16 cellular contexts compared by ENCODE assay signal in genomic region chr17:46720408-46720807, GRCh38.
"Had no signal": no experiment of that assay in that cellular context is flagged by ENCODE, and none has a peak within 500 bp of the region (broad histone marks: within the 10 kb centered on the region; RNA-seq: fewer than 3 reads in every experiment).

No MANE protein-coding gene starts in this region.

- H3K27ac Mint-ChIP-seq: activated T-helper 17 cell treated with anti-CD3 and anti-CD28 coated beads, Interleukin-2, amount 50 U/mL, for 72 hours; T-helper 2 cell treated with Interferon-gamma antibody and Interleukin-4, amounts not matched to agents 5 μg/mL and 100 μg/mL, for 36 hours had no signal

- ATAC-seq: activated T-helper 17 cell treated with anti-CD3 and anti-CD28 coated beads, Interleukin-2, amount 50 U/mL, for 72 hours; effector memory CD8-positive, alpha-beta T cell; left lobe of liver had no signal

- H3K27ac ChIP-seq: breast epithelium, transverse colon, vagina had no signal

- H3K4me1 ChIP-seq: breast epithelium, transverse colon had no signal

- DNase-seq: activated CD4-positive, alpha-beta T cell treated with anti-CD3 and anti-CD28 coated beads, Interleukin-2, amount 50 U/mL, for 48 hours; activated naive CD4-positive, alpha-beta T cell treated with Interleukin-2 at 50 U/mL for 16 hours; anterior cingulate cortex; cerebellar nuclear complex; effector memory CD8-positive, alpha-beta T cell; naive B cell; posterior cingulate gyrus; retina; stimulated activated CD4-positive, alpha-beta T cell treated with anti-CD3 and anti-CD28 coated beads, Interleukin-2, amount 100 ng/mL, for 48 hours; stimulated activated naive CD4-positive, alpha-beta T cell; transverse colon had no signal

- H3K9me3 Mint-ChIP-seq: activated T-helper 17 cell treated with anti-CD3 and anti-CD28 coated beads, Interleukin-2, amount 50 U/mL, for 72 hours; effector memory CD8-positive, alpha-beta T cell; T-helper 2 cell treated with Interferon-gamma antibody and Interleukin-4, amounts not matched to agents 5 μg/mL and 100 μg/mL, for 36 hours had no signal

- H3K9me3 ChIP-seq: breast epithelium, transverse colon, vagina had no signal

- H3K27me3 ChIP-seq: breast epithelium, transverse colon, vagina had no signal

- H3K4me1 Mint-ChIP-seq: activated T-helper 17 cell treated with anti-CD3 and anti-CD28 coated beads, Interleukin-2, amount 50 U/mL, for 72 hours had no signal

- H3K4me3 Mint-ChIP-seq: activated T-helper 17 cell treated with anti-CD3 and anti-CD28 coated beads, Interleukin-2, amount 50 U/mL, for 72 hours; effector memory CD8-positive, alpha-beta T cell; naive B cell; T-helper 2 cell treated with Interferon-gamma antibody and Interleukin-4, amounts not matched to agents 5 μg/mL and 100 μg/mL, for 36 hours had no signal

- H3K4me3 ChIP-seq: breast epithelium, transverse colon, vagina had no signal

- H3K27me3 Mint-ChIP-seq: activated T-helper 17 cell treated with anti-CD3 and anti-CD28 coated beads, Interleukin-2, amount 50 U/mL, for 72 hours; effector memory CD8-positive, alpha-beta T cell; naive B cell had no signal

- H3K36me3 ChIP-seq: breast epithelium had no signal
